Comparison of ENCODE assay signal across 14 cellular contexts in the genomic region with DNA sequence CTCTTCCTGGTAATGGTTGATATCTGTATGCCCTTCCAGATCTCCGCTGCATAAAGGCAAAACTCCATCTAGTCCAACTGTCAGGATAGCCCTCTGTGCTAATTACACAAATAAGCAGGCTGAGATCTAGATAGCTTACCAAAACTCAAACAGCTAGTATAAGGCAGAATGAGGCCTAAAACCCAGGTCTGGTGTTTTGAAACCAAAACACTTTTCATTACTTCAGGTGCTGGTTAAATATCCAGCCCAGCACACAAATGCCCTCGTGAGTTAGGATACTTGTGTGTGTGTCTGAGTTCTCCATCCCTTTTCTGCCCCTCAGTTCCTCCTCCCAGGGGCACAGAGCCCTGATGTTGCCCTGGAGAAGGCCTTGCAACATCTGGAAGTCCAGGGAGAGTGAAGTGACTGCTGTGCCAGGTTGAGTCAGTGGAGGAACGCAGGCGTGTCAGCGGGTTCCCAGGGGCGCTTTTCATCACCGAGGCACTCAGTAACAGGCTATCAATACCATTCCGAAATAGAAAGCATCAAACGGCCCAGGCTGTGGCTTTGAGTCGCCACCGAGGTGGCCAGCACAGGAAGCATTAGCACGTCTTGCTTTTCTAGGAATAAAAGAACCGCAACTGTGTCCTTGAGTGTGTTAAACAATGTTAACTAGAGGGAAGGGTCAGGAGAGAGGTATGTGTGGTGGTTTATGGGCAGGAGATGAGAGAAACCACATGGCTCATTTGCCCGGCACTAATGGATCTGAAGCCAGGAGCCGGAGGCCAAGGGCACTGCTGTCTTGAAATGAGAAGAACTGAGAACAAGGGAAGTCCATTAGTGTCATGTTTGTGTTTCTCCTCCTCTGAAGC.
DNase-seq lines count a peak whose midpoint lies in the region; ATAC-seq and TF ChIP-seq lines count a peak whose summit lies in the region.
"Had no signal": no experiment of that assay in that cellular context is flagged by ENCODE, and none has a peak within 500 bp of the region (broad histone marks: within the 10 kb centered on the region; RNA-seq: fewer than 3 reads in every experiment).

No MANE protein-coding gene starts in this region.

- peaks cover 13% of the 10 kb centered on the region for H3K4me1 Mint-ChIP-seq in GM23338
- no peaks in the 10 kb centered on the region for H3K4me1 Mint-ChIP-seq in activated T-cell treated with anti-CD3 and anti-CD28 coated beads, Interleukin-2, amount 50 U/mL, for 4 hours (ENCODE audit: low read depth)

- no peaks in the 10 kb centered on the region for H3F3A ChIP-seq in GM23338 (replicated peaks; ENCODE audit: low read depth)

- no peak for TF ChIP-seq CTCF in GM23338 (conservative IDR thresholded peaks at IDR 0.05; ENCODE audit: low read depth in 2 of 2)

- no peaks in the 10 kb centered on the region for H3K79me2 ChIP-seq in GM23338 (replicated peaks; ENCODE audit: insufficient read depth)

- H3K27ac ChIP-seq in GM23338 (ENCODE audit: low read depth): no peak overlapping the region

- no peak for ATAC-seq in GM23338
- ATAC-seq in activated T-cell treated with anti-CD3 and anti-CD28 coated beads, Interleukin-2, amount 50 U/mL, for 4 hours: no peak
- no peak for ATAC-seq in GM18519 (IDR thresholded peaks at IDR 0.05; ENCODE audit: low FRiP score, unreplicated experiment)
- ATAC-seq in GM19023 (IDR thresholded peaks at IDR 0.05; ENCODE audit: unreplicated experiment): no peak

- H3K27ac Mint-ChIP-seq in GM23338: no peak overlapping the region
- H3K27ac Mint-ChIP-seq: T-helper 2 cell treated with Interferon-gamma antibody and Interleukin-4, amounts not matched to agents 5 μg/mL and 100 μg/mL, for 36 hours had no signal

- no peak overlapping the region for H3K4me3 Mint-ChIP-seq in GM23338
- no peak overlapping the region for H3K4me3 Mint-ChIP-seq in activated T-cell treated with anti-CD3 and anti-CD28 coated beads, Interleukin-2, amount 50 U/mL, for 4 hours
- H3K4me3 Mint-ChIP-seq: T-helper 2 cell treated with Interferon-gamma antibody and Interleukin-4, amounts not matched to agents 5 μg/mL and 100 μg/mL, for 36 hours had no signal

- H3K9me2 ChIP-seq in GM23338 (ENCODE audit: insufficient read depth): no peaks in the 10 kb centered on the region

- H3K4me2 ChIP-seq in GM23338: no peak overlapping the region

- peak overlapping the region; percentile 84; the same call in 1 of the 2 replicates for H2AFZ ChIP-seq in GM23338

- peaks cover 15% of the 10 kb centered on the region for H3K4me1 ChIP-seq in GM23338 (ENCODE audit: insufficient read depth)
- H3K4me1 ChIP-seq in adipocyte (ENCODE audit: control insufficient read depth, insufficient read depth, low read length): peaks cover 43% of the 10 kb centered on the region

- H3K36me3 Mint-ChIP-seq in GM23338 (ENCODE audit: low read depth): no peaks in the 10 kb centered on the region
- H3K36me3 Mint-ChIP-seq in activated T-cell treated with anti-CD3 and anti-CD28 coated beads, Interleukin-2, amount 50 U/mL, for 4 hours (ENCODE audit: insufficient read depth): no peaks in the 10 kb centered on the region

- no peaks in the 10 kb centered on the region for H3K36me3 ChIP-seq in GM23338 (ENCODE audit: insufficient read depth)
- H3K36me3 ChIP-seq in adipocyte (ENCODE audit: control insufficient read depth, insufficient read depth, low read length, severe bottlenecking): no peaks in the 10 kb centered on the region

- H3K27me3 ChIP-seq in GM23338 (ENCODE audit: insufficient read depth) (no peaks in the 10 kb centered on the region), adipocyte (replicated peaks; ENCODE audit: control insufficient read depth, insufficient read depth, low read length) (no peaks in the 10 kb centered on the region)

- DNase-seq in GM23338 (ENCODE audit: low spot score): no peak
- peak; percentile 91 for DNase-seq in adipocyte (ENCODE audit: low read depth)
- peak; percentile 98 for DNase-seq in islet precursor cell
- DNase-seq in stromal cell of bone marrow (ENCODE audit: low read depth): peak; percentile 33
- no peak for DNase-seq in activated T-cell treated with anti-CD3 and anti-CD28 coated beads, Interleukin-2, amount 50 U/mL, for 4 hours
- no peak for DNase-seq in DMS153 treated with DMSO at 0.1 percent for 48 hours (lab: John Stamatoyannopoulos, UW; ENCODE audit: unreplicated experiment)
- DNase-seq: activated CD8-positive, alpha-beta memory T cell treated with anti-CD3 and anti-CD28 coated beads, Interleukin-2, amount 50 U/mL, for 4 hours; central memory CD4-positive, alpha-beta T cell; NCI-H82; stimulated activated CD4-positive, alpha-beta T cell treated with anti-CD3 and anti-CD28 coated beads, Interleukin-12 subunit alpha, Interleukin-12 subunit beta, amount 100 ng/mL, for 4 hours; stimulated activated naive CD4-positive, alpha-beta T cell treated with Interleukin-2 at 50 U/mL for 16 hours had no signal

- H4K20me1 ChIP-seq in GM23338 (replicated peaks; ENCODE audit: insufficient read depth): no peaks in the 10 kb centered on the region

- no peaks in the 10 kb centered on the region for H3K9me3 ChIP-seq in adipocyte (ENCODE audit: control insufficient read depth, low read length)

- H3K9ac ChIP-seq in adipocyte (ENCODE audit: low read length): peak overlapping the region; percentile 39

- H3K9me3 Mint-ChIP-seq in GM23338: no peaks in the 10 kb centered on the region
- no peaks in the 10 kb centered on the region for H3K9me3 Mint-ChIP-seq in activated T-cell treated with anti-CD3 and anti-CD28 coated beads, Interleukin-2, amount 50 U/mL, for 4 hours
- H3K9me3 Mint-ChIP-seq: T-helper 2 cell treated with Interferon-gamma antibody and Interleukin-4, amounts not matched to agents 5 μg/mL and 100 μg/mL, for 36 hours had no signal

- H3K4me3 ChIP-seq in GM23338 (no peak overlapping the region), adipocyte (ENCODE audit: low read length) (peak overlapping the region; percentile 48)

- no peaks in the 10 kb centered on the region for H3K27me3 Mint-ChIP-seq in GM23338 (ENCODE audit: insufficient read depth, low read depth, poor library complexity)
- H3K27me3 Mint-ChIP-seq in activated T-cell treated with anti-CD3 and anti-CD28 coated beads, Interleukin-2, amount 50 U/mL, for 4 hours (ENCODE audit: low read depth): peaks cover 3% of the 10 kb centered on the region

TF ChIP-seq in GM23338, 12 proteins besides CTCF, POLR2A, EP300 and RAD21:
- TF ChIP-seq EZH2 (IDR thresholded peaks at IDR 0.05; ENCODE audit: low read depth, unreplicated experiment): no peak
- no peak for TF ChIP-seq CREB1 (CRISPR knock-in tag; IDR thresholded peaks at IDR 0.05; ENCODE audit: low read depth)
- no peak for TF ChIP-seq POLR2AphosphoS5 (IDR thresholded peaks at IDR 0.05; ENCODE audit: low read depth)
- TF ChIP-seq JUNB (IDR thresholded peaks at IDR 0.05; ENCODE audit: unreplicated experiment): no peak
- no peak for TF ChIP-seq EZH2phosphoT487 (IDR thresholded peaks at IDR 0.05; ENCODE audit: unreplicated experiment)
- TF ChIP-seq, protein P1, sequence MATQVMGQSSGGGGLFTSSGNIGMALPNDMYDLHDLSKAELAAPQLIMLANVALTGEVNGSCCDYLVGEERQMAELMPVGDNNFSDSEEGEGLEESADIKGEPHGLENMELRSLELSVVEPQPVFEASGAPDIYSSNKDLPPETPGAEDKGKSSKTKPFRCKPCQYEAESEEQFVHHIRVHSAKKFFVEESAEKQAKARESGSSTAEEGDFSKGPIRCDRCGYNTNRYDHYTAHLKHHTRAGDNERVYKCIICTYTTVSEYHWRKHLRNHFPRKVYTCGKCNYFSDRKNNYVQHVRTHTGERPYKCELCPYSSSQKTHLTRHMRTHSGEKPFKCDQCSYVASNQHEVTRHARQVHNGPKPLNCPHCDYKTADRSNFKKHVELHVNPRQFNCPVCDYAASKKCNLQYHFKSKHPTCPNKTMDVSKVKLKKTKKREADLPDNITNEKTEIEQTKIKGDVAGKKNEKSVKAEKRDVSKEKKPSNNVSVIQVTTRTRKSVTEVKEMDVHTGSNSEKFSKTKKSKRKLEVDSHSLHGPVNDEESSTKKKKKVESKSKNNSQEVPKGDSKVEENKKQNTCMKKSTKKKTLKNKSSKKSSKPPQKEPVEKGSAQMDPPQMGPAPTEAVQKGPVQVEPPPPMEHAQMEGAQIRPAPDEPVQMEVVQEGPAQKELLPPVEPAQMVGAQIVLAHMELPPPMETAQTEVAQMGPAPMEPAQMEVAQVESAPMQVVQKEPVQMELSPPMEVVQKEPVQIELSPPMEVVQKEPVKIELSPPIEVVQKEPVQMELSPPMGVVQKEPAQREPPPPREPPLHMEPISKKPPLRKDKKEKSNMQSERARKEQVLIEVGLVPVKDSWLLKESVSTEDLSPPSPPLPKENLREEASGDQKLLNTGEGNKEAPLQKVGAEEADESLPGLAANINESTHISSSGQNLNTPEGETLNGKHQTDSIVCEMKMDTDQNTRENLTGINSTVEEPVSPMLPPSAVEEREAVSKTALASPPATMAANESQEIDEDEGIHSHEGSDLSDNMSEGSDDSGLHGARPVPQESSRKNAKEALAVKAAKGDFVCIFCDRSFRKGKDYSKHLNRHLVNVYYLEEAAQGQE (IDR thresholded peaks at IDR 0.05; ENCODE audit: unreplicated experiment): no peak
- TF ChIP-seq, protein P2, sequence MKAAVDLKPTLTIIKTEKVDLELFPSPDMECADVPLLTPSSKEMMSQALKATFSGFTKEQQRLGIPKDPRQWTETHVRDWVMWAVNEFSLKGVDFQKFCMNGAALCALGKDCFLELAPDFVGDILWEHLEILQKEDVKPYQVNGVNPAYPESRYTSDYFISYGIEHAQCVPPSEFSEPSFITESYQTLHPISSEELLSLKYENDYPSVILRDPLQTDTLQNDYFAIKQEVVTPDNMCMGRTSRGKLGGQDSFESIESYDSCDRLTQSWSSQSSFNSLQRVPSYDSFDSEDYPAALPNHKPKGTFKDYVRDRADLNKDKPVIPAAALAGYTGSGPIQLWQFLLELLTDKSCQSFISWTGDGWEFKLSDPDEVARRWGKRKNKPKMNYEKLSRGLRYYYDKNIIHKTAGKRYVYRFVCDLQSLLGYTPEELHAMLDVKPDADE (IDR thresholded peaks at IDR 0.05): no peak
- no peak for TF ChIP-seq ZNF114 (CRISPR knock-in tag; IDR thresholded peaks at IDR 0.05)
- no peak for TF ChIP-seq STAT1 (IDR thresholded peaks at IDR 0.05; ENCODE audit: unreplicated experiment)

Comparison
In these comparisons a context has a peak if more than half of its experiments do, and no peak if none do; other contexts are left out.
1. DNase-seq: peak in adipocyte (single experiment), islet precursor cell (single experiment) and stromal cell of bone marrow (single experiment); none in GM23338 (single experiment), activated T-cell treated with anti-CD3 and anti-CD28 coated beads, Interleukin-2, amount 50 U/mL, for 4 hours (single experiment) and DMS153 treated with DMSO at 0.1 percent for 48 hours (single experiment).